29 cellular contexts compared by ENCODE assay signal in the genomic region with DNA sequence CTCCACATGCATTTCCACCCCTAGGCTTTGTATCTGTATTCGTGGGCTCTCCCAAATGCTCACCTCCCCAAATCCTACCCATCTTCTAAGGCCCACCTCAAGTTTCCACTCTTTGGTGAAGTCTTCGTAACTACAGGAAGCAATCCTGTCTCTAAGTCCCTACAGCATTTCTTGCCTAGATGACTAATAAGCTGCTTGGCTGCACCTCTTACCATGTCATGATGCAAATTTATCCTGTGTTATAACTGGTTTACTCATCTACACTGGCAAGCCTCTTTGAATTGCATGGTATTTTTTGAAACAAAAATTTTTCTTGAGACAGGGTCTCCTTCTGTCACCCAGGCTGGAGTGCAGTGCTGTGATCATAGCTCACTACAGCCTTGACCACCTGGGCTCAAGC.
DNase-seq lines count a peak whose midpoint lies in the region; ATAC-seq and TF ChIP-seq lines count a peak whose summit lies in the region.
"Had no signal": no experiment of that assay in that cellular context is flagged by ENCODE, and none has a peak within 500 bp of the region (broad histone marks: within the 10 kb centered on the region; RNA-seq: fewer than 3 reads in every experiment).

No MANE protein-coding gene starts in this region.

- H4K20me1 ChIP-seq in IMR-90 (ENCODE audit: insufficient read depth, low read length) (no peaks in the 10 kb centered on the region), osteoblast (ENCODE audit: insufficient read depth, low read length) (no peaks in the 10 kb centered on the region)

- BruUV-seq in IMR-90 (replicated peaks; lab: Mats Ljungman, UMichigan), result no TSS peak

- intact Hi-C loops in IMR-90 (cut with micrococcal nuclease) (no loop called here), tibial artery (cut with DNase I; ENCODE audit: low total_unique reads) (no loop called here)

- 0 out of 2 replicates have a peak, but pooled peaks cover 2% of the 10 kb centered on the region for H3K36me3 ChIP-seq in IMR-90 (ENCODE audit: control insufficient read depth, insufficient read depth, low read length)
- H3K36me3 ChIP-seq in osteoblast (ENCODE audit: insufficient read depth, low read length), result no peaks in the 10 kb centered on the region
- peaks cover 18 to 35% (median 20%) of the 10 kb centered on the region in 3 donors for H3K36me3 ChIP-seq in tibial artery
- H3K36me3 ChIP-seq: SJCRH30, upper lobe of right lung had no signal

- ATAC-seq in IMR-90 (ENCODE audit: low read depth), result no peak; the same call in 1 of the 2 replicates
- no peak for ATAC-seq in GM19397 (IDR thresholded peaks at IDR 0.05; ENCODE audit: unreplicated experiment)
- ATAC-seq: activated T-helper 17 cell treated with anti-CD3 and anti-CD28 coated beads, Interleukin-2, amount 50 U/mL, for 72 hours; naive thymus-derived CD8-positive, alpha-beta T cell; upper lobe of right lung had no signal

- no peak overlapping the region for H2BK5ac ChIP-seq in IMR-90 (ENCODE audit: low read depth, low read length, poor library complexity, severe bottlenecking)

- in situ Hi-C loops in IMR-90 (cut with MboI; ENCODE audit: low sequenced_read_pairs), result no loop called here

- no peaks in the 10 kb centered on the region for H3K27me3 ChIP-seq in IMR-90 (ENCODE audit: control insufficient read depth, insufficient read depth, low read length)
- H3K27me3 ChIP-seq in osteoblast (ENCODE audit: insufficient read depth, low read length), result no peaks in the 10 kb centered on the region
- H3K27me3 ChIP-seq in tibial artery, result no peaks in the 10 kb centered on the region
- H3K27me3 ChIP-seq: SJCRH30, upper lobe of right lung had no signal

- H3K27ac ChIP-seq in IMR-90 (ENCODE audit: insufficient read depth, low read length) (no peak overlapping the region), epithelial cell of prostate (no peak overlapping the region), osteoblast (ENCODE audit: low read depth, low read length) (no peak overlapping the region), tibial artery (no peak overlapping the region)
- H3K27ac ChIP-seq: SJCRH30, upper lobe of right lung had no signal

- DNase-seq in ELR (ENCODE audit: low read depth) (peak; percentile 48), IMR-90 (peak; percentile 31), epithelial cell of prostate (ENCODE audit: low read depth, low spot score) (peak; percentile 16), osteoblast (ENCODE audit: insufficient read length, low spot score, missing footprints) (peak; percentile 30), tibial artery (no peak), NOMO-1 treated with DMSO at 0.1 percent for 48 hours (lab: John Stamatoyannopoulos, UW; ENCODE audit: unreplicated experiment) (no peak)
- DNase-seq: activated CD4-positive, alpha-beta memory T cell treated with anti-CD3 and anti-CD28 coated beads for 36 hours; activated CD8-positive, alpha-beta memory T cell treated with anti-CD3 and anti-CD28 coated beads, Interleukin-2, amount 50 U/mL, for 4 hours; activated naive CD4-positive, alpha-beta T cell treated with anti-CD3 and anti-CD28 coated beads, Interleukin-2, amount 50 U/mL, for 16 hours; aorta; caudate nucleus; cortex of kidney; DND-41; glutamatergic neuron; kidney; naive thymus-derived CD8-positive, alpha-beta T cell; NCI-H1105 treated with DMSO at 0.1 percent for 48 hours; NCI-H1930; NCI-H69; occipital lobe; retina; SJCRH30; stimulated activated CD4-positive, alpha-beta T cell treated with anti-CD3 and anti-CD28 coated beads, Interleukin-1b, Interleukin-23, amount 100 ng/mL, for 48 hours; stimulated activated CD8-positive, alpha-beta memory T cell treated with anti-CD3 and anti-CD28 coated beads, Interleukin-4, amount 100 ng/mL, for 48 hours; substantia nigra; upper lobe of right lung had no signal

- no peak for TF ChIP-seq POLR2A in IMR-90 (IDR thresholded peaks at IDR 0.05; ENCODE audit: low read depth, low read length)

- H3K14ac ChIP-seq in IMR-90 (replicated peaks; ENCODE audit: low read depth, low read length), result no peak overlapping the region

- TF ChIP-seq RAD21 in IMR-90 (IDR thresholded peaks at IDR 0.05; ENCODE audit: low read length), result no peak

- TF ChIP-seq CTCF in IMR-90 (conservative IDR thresholded peaks at IDR 0.05; ENCODE audit: low read depth, low read length) (no peak), osteoblast (IDR thresholded peaks at IDR 0.05; ENCODE audit: extremely low read depth, low read depth, low read length) (no peak), tibial artery (IDR thresholded peaks at IDR 0.05) (no peak)

- H4K91ac ChIP-seq in IMR-90 (ENCODE audit: insufficient read depth, low read depth, low read length), result no peak overlapping the region

- H3K23ac ChIP-seq in IMR-90 (ENCODE audit: low read depth, low read length), result no peak overlapping the region

- H2AK9ac ChIP-seq in IMR-90 (replicated peaks; ENCODE audit: low read depth, low read length, poor library complexity), result no peak overlapping the region

- H3K9ac ChIP-seq in IMR-90 (ENCODE audit: low read depth, low read length), result no peak overlapping the region

- CTCF ChIA-PET in IMR-90 (lab: Yijun Ruan, JAX), result no interaction called here

- no peak overlapping the region for H3K18ac ChIP-seq in IMR-90 (ENCODE audit: low read depth, low read length)

- H4K5ac ChIP-seq in IMR-90 (ENCODE audit: low read depth, low read length), result no peak overlapping the region

- H3K56ac ChIP-seq in IMR-90 (ENCODE audit: extremely low read depth, insufficient read depth, low read length), result no peak overlapping the region

- POLR2A ChIA-PET in IMR-90 (lab: Charles Lee; ENCODE audit: unreplicated experiment), result no interaction called here

- H4K8ac ChIP-seq in IMR-90 (ENCODE audit: low read depth in 2 of 2, low read length in 2 of 2), result no peak overlapping the region

- H3K4me2 ChIP-seq in IMR-90 (ENCODE audit: low read depth, low read length), result no peak overlapping the region
- H3K4me2 ChIP-seq in osteoblast (ENCODE audit: insufficient read depth, low read length), result no peak overlapping the region
- H3K4me2 ChIP-seq: smooth muscle cell had no signal

- no peak overlapping the region for H2BK15ac ChIP-seq in IMR-90 (ENCODE audit: low read depth, low read length)

- dilution Hi-C loops in IMR-90 (cut with HindIII; ENCODE audit: low sequenced_read_pairs, unreplicated experiment), result no loop called here

- no peaks in the 10 kb centered on the region for H3K9me1 ChIP-seq in IMR-90 (ENCODE audit: insufficient read depth, low read length)

- no peaks in the 10 kb centered on the region for H3K79me2 ChIP-seq in osteoblast (ENCODE audit: insufficient read depth, low read length)

- no peaks in the 10 kb centered on the region; the same call in 1 of the 2 replicates for H3K9me3 ChIP-seq in IMR-90 (ENCODE audit: control insufficient read depth, insufficient read depth, low read length)
- no peaks in the 10 kb centered on the region for H3K9me3 ChIP-seq in osteoblast (ENCODE audit: low read depth, low read length)
- peaks cover 0 to 10% (median 3%) of the 10 kb centered on the region in 3 donors for H3K9me3 ChIP-seq in tibial artery
- H3K9me3 ChIP-seq: upper lobe of right lung had no signal

- H2BK20ac ChIP-seq in IMR-90 (ENCODE audit: low read depth, low read length), result no peak overlapping the region

- no peaks in the 10 kb centered on the region for H3K79me1 ChIP-seq in IMR-90 (ENCODE audit: low read depth in 1 of 2, low read length in 2 of 2)

- H3K4me3 ChIP-seq in IMR-90 (ENCODE audit: insufficient read depth, low read depth, low read length) (no peak overlapping the region), osteoblast (ENCODE audit: insufficient read depth, low read length) (no peak overlapping the region), tibial artery (no peak overlapping the region)
- H3K4me3 ChIP-seq: SJCRH30, smooth muscle cell, upper lobe of right lung had no signal

- H3K4me1 ChIP-seq in IMR-90 (ENCODE audit: control insufficient read depth, insufficient read depth, low read length), result no peaks in the 10 kb centered on the region
- H3K4me1 ChIP-seq in osteoblast (ENCODE audit: insufficient read depth, low read length), result no peaks in the 10 kb centered on the region
- H3K4me1 ChIP-seq in tibial artery, result no peaks in the 10 kb centered on the region
- H3K4me1 ChIP-seq: SJCRH30, upper lobe of right lung had no signal

- no peak overlapping the region for H3K4ac ChIP-seq in IMR-90 (ENCODE audit: low read depth, low read length)

- 33% methylated on average over 1 of the region's 2 CpGs; no CpG with 5 or more reads in 1 of the 2 experiments for WGBS in IMR-90 (ENCODE audit: extremely low coverage in 2 of 2, insufficient read length in 1 of 2), 2 experiments

- H2BK120ac ChIP-seq in IMR-90 (ENCODE audit: low read depth, low read length), result no peak overlapping the region

- H2AFZ ChIP-seq in IMR-90 (replicated peaks; ENCODE audit: low read length, poor library complexity) (no peak overlapping the region), osteoblast (ENCODE audit: low read length) (no peak overlapping the region)

- H2AK5ac ChIP-seq in IMR-90 (ENCODE audit: low read depth, low read length), result no peak overlapping the region

TF ChIP-seq in IMR-90, 13 proteins besides CTCF, POLR2A, EP300 and RAD21:
- TF ChIP-seq, protein P1, sequence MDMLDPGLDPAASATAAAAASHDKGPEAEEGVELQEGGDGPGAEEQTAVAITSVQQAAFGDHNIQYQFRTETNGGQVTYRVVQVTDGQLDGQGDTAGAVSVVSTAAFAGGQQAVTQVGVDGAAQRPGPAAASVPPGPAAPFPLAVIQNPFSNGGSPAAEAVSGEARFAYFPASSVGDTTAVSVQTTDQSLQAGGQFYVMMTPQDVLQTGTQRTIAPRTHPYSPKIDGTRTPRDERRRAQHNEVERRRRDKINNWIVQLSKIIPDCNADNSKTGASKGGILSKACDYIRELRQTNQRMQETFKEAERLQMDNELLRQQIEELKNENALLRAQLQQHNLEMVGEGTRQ (IDR thresholded peaks at IDR 0.05; ENCODE audit: low read depth, low read length), result no peak
- no peak for TF ChIP-seq NFE2L2 (IDR thresholded peaks at IDR 0.05; ENCODE audit: low read depth, low read length)
- TF ChIP-seq, protein P2, sequence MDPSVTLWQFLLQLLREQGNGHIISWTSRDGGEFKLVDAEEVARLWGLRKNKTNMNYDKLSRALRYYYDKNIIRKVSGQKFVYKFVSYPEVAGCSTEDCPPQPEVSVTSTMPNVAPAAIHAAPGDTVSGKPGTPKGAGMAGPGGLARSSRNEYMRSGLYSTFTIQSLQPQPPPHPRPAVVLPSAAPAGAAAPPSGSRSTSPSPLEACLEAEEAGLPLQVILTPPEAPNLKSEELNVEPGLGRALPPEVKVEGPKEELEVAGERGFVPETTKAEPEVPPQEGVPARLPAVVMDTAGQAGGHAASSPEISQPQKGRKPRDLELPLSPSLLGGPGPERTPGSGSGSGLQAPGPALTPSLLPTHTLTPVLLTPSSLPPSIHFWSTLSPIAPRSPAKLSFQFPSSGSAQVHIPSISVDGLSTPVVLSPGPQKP (IDR thresholded peaks at IDR 0.05; ENCODE audit: borderline replicate concordance, low read depth, low read length), result no peak

Comparison
In these comparisons a context has a peak if more than half of its experiments do, and no peak if none do; other contexts are left out.
1. DNase-seq: peak in ELR (single experiment), IMR-90 (single experiment), epithelial cell of prostate (single experiment) and osteoblast (single experiment); none in tibial artery (0 of 2) and NOMO-1 treated with DMSO at 0.1 percent for 48 hours (single experiment).